In genomic region chr17:50141750-50142119, GRCh38 we compare ENCODE assay signal across 19 cellular contexts. TPM values are rescaled to one million over a fixed set of nuclear protein-coding genes. Genes with fewer than 3 reads are reported as not detected.
DNase-seq lines count a peak whose midpoint lies in the region; ATAC-seq lines count a peak whose summit lies in the region.
"Had no signal": no experiment of that assay in that cellular context is flagged by ENCODE, and none has a peak within 500 bp of the region (broad histone marks: within the 10 kb centered on the region; RNA-seq: fewer than 3 reads in every experiment).

No MANE protein-coding gene starts in this region.

- POLR2A ChIA-PET in T-cell (lab: Charles Lee) = no interaction called here

- H2BK15ac ChIP-seq in mesendoderm (replicated peaks; ENCODE audit: low read depth) = no peak overlapping the region

- peak overlapping the region; percentile 55 to 73 (median 59) for H3K4me3 Mint-ChIP-seq in T-cell
- H3K4me3 Mint-ChIP-seq in central memory CD8-positive, alpha-beta T cell = peak overlapping the region; percentile 58
- peak overlapping the region; percentile 59 for H3K4me3 Mint-ChIP-seq in stimulated activated effector memory CD8-positive, alpha-beta T cell treated with anti-CD3 and anti-CD28 coated beads, Interleukin-12 subunit alpha, Interleukin-12 subunit beta, amount 100 ng/mL, for 72 hours

- H3K4me2 ChIP-seq in mesendoderm (ENCODE audit: low read length) = no peak overlapping the region

- H3K4me1 Mint-ChIP-seq in T-cell = peaks cover 76 to 85% (median 83%) of the 10 kb centered on the region in 3 donors
- H3K4me1 Mint-ChIP-seq in central memory CD8-positive, alpha-beta T cell = peaks cover 85% of the 10 kb centered on the region
- H3K4me1 Mint-ChIP-seq in stimulated activated effector memory CD8-positive, alpha-beta T cell treated with anti-CD3 and anti-CD28 coated beads, Interleukin-12 subunit alpha, Interleukin-12 subunit beta, amount 100 ng/mL, for 72 hours = peaks cover 88% of the 10 kb centered on the region

- peaks cover 5% of the 10 kb centered on the region for H3K79me1 ChIP-seq in mesendoderm (ENCODE audit: low read length)

- H3K27me3 Mint-ChIP-seq in T-cell = no peaks in the 10 kb centered on the region
- no peaks in the 10 kb centered on the region for H3K27me3 Mint-ChIP-seq in central memory CD8-positive, alpha-beta T cell

- no peak overlapping the region for H2BK120ac ChIP-seq in mesendoderm (ENCODE audit: low read depth, low read length)

- H3K36me3 ChIP-seq in mesendoderm (ENCODE audit: control insufficient read depth, insufficient read depth, low read length) = peaks cover 16% of the 10 kb centered on the region

- no peak overlapping the region for H2BK5ac ChIP-seq in mesendoderm (ENCODE audit: low read length)

- H2AK5ac ChIP-seq in mesendoderm (ENCODE audit: low read length) = no peak overlapping the region

- peak; percentile 20 for DNase-seq in activated T-cell treated with anti-CD3 and anti-CD28 coated beads, Interleukin-2, amount 50 U/mL, for 1 hour
- no peak for DNase-seq in activated T-cell treated with anti-CD3 and anti-CD28 coated beads for 4 hours
- DNase-seq in T-cell = no peak
- no peak for DNase-seq in central memory CD8-positive, alpha-beta T cell (ENCODE audit: low spot score in 2 of 2)
- DNase-seq in stimulated activated effector memory CD8-positive, alpha-beta T cell treated with anti-CD3 and anti-CD28 coated beads, Interleukin-12 subunit alpha, Interleukin-12 subunit beta, amount 100 ng/mL, for 72 hours (ENCODE audit: low spot score in 2 of 2) = no peak
- DNase-seq in mesendoderm = no peak
- DNase-seq: activated CD8-positive, alpha-beta memory T cell treated with anti-CD3 and anti-CD28 coated beads, Interleukin-2, amount 50 U/mL, for 48 hours; anterior cingulate cortex; Caco-2; GDM1; HCEC 1CT; MG63; NCI-H2029 treated with DMSO at 0.1 percent for 48 hours; NCI-H524 treated with DMSO at 0.1 percent for 48 hours; occipital lobe; sigmoid colon had no signal

- H3K23ac ChIP-seq in mesendoderm (ENCODE audit: low read length) = no peak overlapping the region

- ATAC-seq in T-cell (replicated peaks in 1 of 4) = peak in 3 of 4 experiments; percentile 9 to 24 (median 24)
- ATAC-seq in central memory CD8-positive, alpha-beta T cell (replicated peaks; ENCODE audit: extremely low read depth, poor library complexity, severe bottlenecking) = peak; percentile 50
- ATAC-seq in stimulated activated effector memory CD8-positive, alpha-beta T cell treated with anti-CD3 and anti-CD28 coated beads, Interleukin-12 subunit alpha, Interleukin-12 subunit beta, amount 100 ng/mL, for 72 hours = peak; percentile 35
- ATAC-seq in GM21786 (IDR thresholded peaks at IDR 0.05; ENCODE audit: unreplicated experiment) = no peak
- no peak for ATAC-seq in esophagus mucosa

- no CpG with 5 or more reads among the region's 8 CpGs for WGBS in mesendoderm (ENCODE audit: extremely low coverage, insufficient coverage, low lambda C conversion rate)

- no peak overlapping the region for H4K5ac ChIP-seq in mesendoderm (ENCODE audit: low read length)

- peak overlapping the region; percentile 96 to 97 for H3K27ac Mint-ChIP-seq in T-cell
- H3K27ac Mint-ChIP-seq in central memory CD8-positive, alpha-beta T cell (ENCODE audit: low read depth) = peak overlapping the region; percentile 81
- peak overlapping the region; percentile 79 for H3K27ac Mint-ChIP-seq in stimulated activated effector memory CD8-positive, alpha-beta T cell treated with anti-CD3 and anti-CD28 coated beads, Interleukin-12 subunit alpha, Interleukin-12 subunit beta, amount 100 ng/mL, for 72 hours

- H3K79me2 ChIP-seq in mesendoderm (ENCODE audit: control insufficient read depth, insufficient read depth, low read length) = peaks cover 2% of the 10 kb centered on the region

- no peak overlapping the region for H3K56ac ChIP-seq in mesendoderm (ENCODE audit: low read length)

- H3K36me3 Mint-ChIP-seq in T-cell = peaks cover 62% of the 10 kb centered on the region
- peaks cover 42% of the 10 kb centered on the region for H3K36me3 Mint-ChIP-seq in central memory CD8-positive, alpha-beta T cell (ENCODE audit: insufficient read depth)
- peaks cover 97% of the 10 kb centered on the region for H3K36me3 Mint-ChIP-seq in stimulated activated effector memory CD8-positive, alpha-beta T cell treated with anti-CD3 and anti-CD28 coated beads, Interleukin-12 subunit alpha, Interleukin-12 subunit beta, amount 100 ng/mL, for 72 hours

- no peak overlapping the region for H3K4me3 ChIP-seq in mesendoderm (ENCODE audit: low read length)
- H3K4me3 ChIP-seq: MG63, sigmoid colon had no signal

- CTCF ChIA-PET in T-cell (lab: Charles Lee) = interaction anchor here (0.9 to 1.7 kb wide), 3 partner anchors 10 to 25 kb away, joined by 3 to 7 read pairs (median 4); no protein-coding TSS in a partner anchor

- H3K9ac ChIP-seq in mesendoderm (ENCODE audit: low read length) = no peak overlapping the region

- no peak overlapping the region for H4K8ac ChIP-seq in mesendoderm (ENCODE audit: low read depth, low read length)

- no peak overlapping the region for H3K27ac ChIP-seq in mesendoderm (ENCODE audit: low read depth, low read length)

- no peak overlapping the region for H3K4ac ChIP-seq in mesendoderm (ENCODE audit: low read depth, low read length)

- H3K18ac ChIP-seq in mesendoderm (ENCODE audit: low read length) = no peak overlapping the region

- H3K9me3 Mint-ChIP-seq in T-cell = no peaks in the 10 kb centered on the region
- H3K9me3 Mint-ChIP-seq in central memory CD8-positive, alpha-beta T cell = no peaks in the 10 kb centered on the region
- H3K9me3 Mint-ChIP-seq in stimulated activated effector memory CD8-positive, alpha-beta T cell treated with anti-CD3 and anti-CD28 coated beads, Interleukin-12 subunit alpha, Interleukin-12 subunit beta, amount 100 ng/mL, for 72 hours = no peaks in the 10 kb centered on the region

- peaks cover 4% of the 10 kb centered on the region for H3K4me1 ChIP-seq in mesendoderm (ENCODE audit: control insufficient read depth, low read depth, low read length)

- H3K27me3 ChIP-seq in mesendoderm (ENCODE audit: insufficient read depth, low read length, poor library complexity) = no peaks in the 10 kb centered on the region
- H3K27me3 ChIP-seq: MG63, sigmoid colon had no signal

RNA-seq across cellular contexts. Expression of gene PPP1R9B, which starts 8.7 kb away (rescaled TPM):
- total RNA-seq in T-cell = 10 to 100 TPM; 69.5 to 95.9 (median 91.3) TPM
- polyA plus RNA-seq in mesendoderm (2013, experiment 1 of 2) = 2.9 TPM
- polyA plus RNA-seq in mesendoderm (2013, experiment 2 of 2) = 2.9 TPM
- total RNA-seq in esophagus mucosa = 26.3 TPM

RNA-seq across cellular contexts. Expression of gene SAMD14, which starts 11.8 kb away (rescaled TPM):
- under 1 TPM; 0.23 to 0.70 (median 0.35) TPM for total RNA-seq in T-cell
- polyA plus RNA-seq in mesendoderm (2013, experiment 1 of 2) = 1.2 TPM
- polyA plus RNA-seq in mesendoderm (2013, experiment 2 of 2) = 1.1 TPM
- total RNA-seq in esophagus mucosa = 0.16 TPM

RNA-seq across cellular contexts. Expression of gene SGCA, which starts 24.1 kb away (rescaled TPM):
- total RNA-seq in T-cell (under 1 TPM in 1 of 5 donors, not detected in 4; 0.33 TPM), esophagus mucosa (0.64 TPM)
- 0.07 TPM for polyA plus RNA-seq in mesendoderm (2013, experiment 1 of 2)
- 0.13 TPM for polyA plus RNA-seq in mesendoderm (2013, experiment 2 of 2)
- total RNA-seq: A673, Caco-2, occipital lobe had no signal

RNA-seq across cellular contexts. Expression of gene PDK2, which starts 46.6 kb away (rescaled TPM):
- total RNA-seq in T-cell (10 to 100 TPM; 18.8 to 37.2 (median 30.0) TPM), esophagus mucosa (13.6 TPM)
- 10.1 TPM for polyA plus RNA-seq in mesendoderm (2013, experiment 1 of 2)
- 11.8 TPM for polyA plus RNA-seq in mesendoderm (2013, experiment 2 of 2)

RNA-seq across cellular contexts. Expression of gene COL1A1, which starts 59.7 kb away (rescaled TPM):
- total RNA-seq in T-cell = 10 to 100 TPM in 2 of 5 donors, 1 to 10 TPM in 3; 4.1 to 21.0 (median 6.6) TPM
- polyA plus RNA-seq in mesendoderm (2013, experiment 1 of 2) = 14.5 TPM
- polyA plus RNA-seq in mesendoderm (2013, experiment 2 of 2) = 15.0 TPM
- total RNA-seq in esophagus mucosa = 42.7 TPM

Comparison
In these comparisons a context has a peak if more than half of its experiments do, and no peak if none do; other contexts are left out.
1. ATAC-seq: peak in T-cell (3 of 4), central memory CD8-positive, alpha-beta T cell (single experiment) and stimulated activated effector memory CD8-positive, alpha-beta T cell treated with anti-CD3 and anti-CD28 coated beads, Interleukin-12 subunit alpha, Interleukin-12 subunit beta, amount 100 ng/mL, for 72 hours (single experiment); none in GM21786 (single experiment) and esophagus mucosa (single experiment).
2. Peak in every context shown above with its lines, with median percentiles within 50 percentile points of each other: H3K27ac Mint-ChIP-seq and H3K4me3 Mint-ChIP-seq.